ENCODE assay signal across 1 cellular context in the genomic region with DNA sequence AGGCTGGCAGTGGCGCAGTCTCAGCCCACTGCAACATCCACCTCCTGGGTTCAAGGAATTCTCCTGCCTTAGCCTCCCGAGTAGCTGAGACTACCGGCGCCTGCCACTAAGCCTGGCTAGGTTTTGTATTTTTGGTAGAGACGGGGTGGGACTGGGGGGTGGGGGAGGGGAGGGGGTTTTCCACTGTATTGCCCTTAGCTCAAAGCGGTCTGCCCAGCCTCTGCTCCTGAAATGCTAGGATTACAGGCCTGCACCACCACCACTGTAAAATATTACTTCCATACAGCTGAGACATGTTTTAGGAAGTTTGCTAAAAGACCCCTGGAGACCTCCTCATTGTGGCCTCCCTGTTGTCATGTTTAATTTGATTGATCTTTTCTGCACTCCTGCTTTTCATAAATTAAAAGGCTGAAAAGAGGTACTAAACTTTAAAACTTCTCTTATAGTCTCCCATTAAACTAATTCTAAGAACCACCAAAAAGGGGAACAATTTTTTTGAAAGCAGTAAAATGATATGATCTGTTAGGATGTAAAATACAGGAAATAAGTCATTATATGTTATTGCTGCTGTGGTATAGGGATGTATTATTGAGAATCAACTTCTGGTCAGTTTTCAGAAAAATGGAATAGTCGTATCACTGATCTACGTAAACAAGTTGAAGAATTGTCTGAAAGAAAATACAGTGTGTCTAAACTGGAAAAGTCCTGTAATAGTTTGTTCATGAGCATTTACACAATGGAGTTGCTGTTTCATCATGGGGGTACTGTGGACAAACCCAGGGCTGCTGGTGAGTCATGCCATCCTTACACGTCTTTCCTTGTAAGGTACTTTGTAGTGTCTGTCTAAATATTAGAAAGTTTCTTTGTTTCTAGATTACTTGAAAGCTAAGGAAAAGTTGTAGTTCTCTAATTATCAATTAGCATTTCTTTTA.
TF ChIP-seq lines count a peak whose summit lies in the region.

No MANE protein-coding gene starts in this region.

TF ChIP-seq in SK-N-SH, 30 proteins besides CTCF, POLR2A, EP300 and RAD21 (continued from another document):
- TF ChIP-seq TEAD4 (IDR thresholded peaks at IDR 0.05; ENCODE audit: borderline replicate concordance, insufficient read depth) = no peak
